In genomic region chr16:71894921-71895678, GRCh38 we compare ENCODE assay signal across 1 cellular context.
TF ChIP-seq lines count a peak whose summit lies in the region.

Gene IST1, plus strand, starts transcription at chr16:71895531. Its CDS starts 20,110 bp downstream, at chr16:71915641.

TF ChIP-seq in HEK293, 187 proteins besides CTCF, POLR2A, EP300 and RAD21 (continued from another document and continues in another):
- TF ChIP-seq ZNF274 (IDR thresholded peaks at IDR 0.05; ENCODE audit: low read length) (no peak), ZNF274 (tag by site-specific recombination; IDR thresholded peaks at IDR 0.05; ENCODE audit: borderline replicate concordance) (no peak), ZNF239 (tag by site-specific recombination; IDR thresholded peaks at IDR 0.05) (no peak), ZBTB21 (tag by site-specific recombination; IDR thresholded peaks at IDR 0.05) (peak; percentile 74), ZNF654 (tag by site-specific recombination; IDR thresholded peaks at IDR 0.05; ENCODE audit: low read depth) (no peak), ZNF223 (tag by site-specific recombination; IDR thresholded peaks at IDR 0.05) (no peak), ZNF777 (tag by site-specific recombination; IDR thresholded peaks at IDR 0.05; ENCODE audit: borderline replicate concordance) (peak; percentile 40; the same call in 1 of the 2 replicates), ZNF362 (tag by site-specific recombination; IDR thresholded peaks at IDR 0.05) (no peak), ZSCAN23 (tag by site-specific recombination; IDR thresholded peaks at IDR 0.05) (0 out of 2 replicates have a peak, but pooled peaks have one; percentile 73), INSM2 (tag by site-specific recombination; IDR thresholded peaks at IDR 0.05) (0 out of 2 replicates have a peak, but pooled peaks have one; percentile 27), ZNF366 (tag by site-specific recombination; conservative IDR thresholded peaks at IDR 0.05) (peak; percentile 67; the same call in 1 of the 2 replicates), ZBTB17 (tag by site-specific recombination; IDR thresholded peaks at IDR 0.05) (peak; percentile 84), ZNF600 (tag by site-specific recombination; IDR thresholded peaks at IDR 0.05) (peak; percentile 90), ZNF394 (tag by site-specific recombination; IDR thresholded peaks at IDR 0.05; ENCODE audit: borderline replicate concordance) (peak; percentile 83), IKZF3 (tag by site-specific recombination; IDR thresholded peaks at IDR 0.05) (peak; percentile 93), ZNF76 (tag by site-specific recombination; IDR thresholded peaks at IDR 0.05; ENCODE audit: borderline replicate concordance, low read depth) (peak; percentile 71; the same call in 1 of the 2 replicates), KLF8 (tag by site-specific recombination; IDR thresholded peaks at IDR 0.05) (peak; percentile 82), ZNF785 (tag by site-specific recombination; IDR thresholded peaks at IDR 0.05) (peak; percentile 72; the same call in 1 of the 2 replicates), ZNF157 (tag by site-specific recombination; IDR thresholded peaks at IDR 0.05) (no peak), ZNF610 (tag by site-specific recombination; IDR thresholded peaks at IDR 0.05; ENCODE audit: borderline replicate concordance) (peak; percentile 81; the same call in 1 of the 2 replicates), ZNF19 (tag by site-specific recombination; IDR thresholded peaks at IDR 0.05; ENCODE audit: low read depth) (0 out of 2 replicates have a peak, but pooled peaks have one; percentile 2), TCF7L2 (IDR thresholded peaks at IDR 0.05; ENCODE audit: borderline replicate concordance, low read depth, low read length) (peak; percentile 97), SETDB1 (IDR thresholded peaks at IDR 0.05; ENCODE audit: insufficient read length, low read length) (no peak), ZNF596 (tag by site-specific recombination; IDR thresholded peaks at IDR 0.05) (peak; percentile 44; the same call in 1 of the 2 replicates), ZNF2 (tag by site-specific recombination; IDR thresholded peaks at IDR 0.05) (0 out of 2 replicates have a peak, but pooled peaks have one; percentile 60), ZNF514 (tag by site-specific recombination; IDR thresholded peaks at IDR 0.05) (no peak), ZNF692 (tag by site-specific recombination; IDR thresholded peaks at IDR 0.05) (peak; percentile 97), ZNF48 (tag by site-specific recombination; IDR thresholded peaks at IDR 0.05) (no peak), KLF1 (tag by site-specific recombination; IDR thresholded peaks at IDR 0.05) (peak; percentile 77; the same call in 1 of the 2 replicates), GLI4 (tag by site-specific recombination; IDR thresholded peaks at IDR 0.05) (no peak), ZNF510 (tag by site-specific recombination; IDR thresholded peaks at IDR 0.05; ENCODE audit: insufficient replicate concordance) (no peak), ZNF548 (tag by site-specific recombination; IDR thresholded peaks at IDR 0.05) (no peak), OSR2 (tag by site-specific recombination; IDR thresholded peaks at IDR 0.05) (0 out of 2 replicates have a peak, but pooled peaks have one; percentile 14), ZBTB8A (tag by site-specific recombination; IDR thresholded peaks at IDR 0.05) (peak; percentile 83), SCRT2 (tag by site-specific recombination; IDR thresholded peaks at IDR 0.05) (peak; percentile 95), ZFP41 (tag by site-specific recombination; IDR thresholded peaks at IDR 0.05; ENCODE audit: borderline replicate concordance) (no peak), ZNF133 (tag by site-specific recombination; IDR thresholded peaks at IDR 0.05) (no peak), REST (tag by site-specific recombination; IDR thresholded peaks at IDR 0.05) (peak; percentile 12; the same call in 1 of the 2 replicates), BCL11A (tag by site-specific recombination; IDR thresholded peaks at IDR 0.05; ENCODE audit: low read depth) (peak; percentile 75; the same call in 1 of the 2 replicates), EGR2 (tag by site-specific recombination; IDR thresholded peaks at IDR 0.05; ENCODE audit: low read depth) (peak; percentile 84), ZNF792 (tag by site-specific recombination; IDR thresholded peaks at IDR 0.05) (peak; percentile 47; the same call in 1 of the 2 replicates), RBAK (tag by site-specific recombination; IDR thresholded peaks at IDR 0.05) (no peak), ZBTB26 (tag by site-specific recombination; optimal IDR thresholded peaks at IDR 0.05) (peak; percentile 85), TRIM28 (IDR thresholded peaks at IDR 0.05; ENCODE audit: borderline replicate concordance, low read length) (no peak), ZNF266 (tag by site-specific recombination; IDR thresholded peaks at IDR 0.05; ENCODE audit: low read depth) (no peak)
- TF ChIP-seq, protein P1, sequence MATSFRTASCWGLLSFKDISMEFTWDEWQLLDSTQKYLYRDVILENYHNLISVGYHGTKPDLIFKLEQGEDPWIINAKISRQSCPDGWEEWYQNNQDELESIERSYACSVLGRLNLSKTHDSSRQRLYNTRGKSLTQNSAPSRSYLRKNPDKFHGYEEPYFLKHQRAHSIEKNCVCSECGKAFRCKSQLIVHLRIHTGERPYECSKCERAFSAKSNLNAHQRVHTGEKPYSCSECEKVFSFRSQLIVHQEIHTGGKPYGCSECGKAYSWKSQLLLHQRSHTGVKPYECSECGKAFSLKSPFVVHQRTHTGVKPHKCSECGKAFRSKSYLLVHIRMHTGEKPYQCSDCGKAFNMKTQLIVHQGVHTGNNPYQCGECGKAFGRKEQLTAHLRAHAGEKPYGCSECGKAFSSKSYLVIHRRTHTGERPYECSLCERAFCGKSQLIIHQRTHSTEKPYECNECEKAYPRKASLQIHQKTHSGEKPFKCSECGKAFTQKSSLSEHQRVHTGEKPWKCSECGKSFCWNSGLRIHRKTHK (tag by site-specific recombination; IDR thresholded peaks at IDR 0.05) = no peak
- TF ChIP-seq, protein P2, sequence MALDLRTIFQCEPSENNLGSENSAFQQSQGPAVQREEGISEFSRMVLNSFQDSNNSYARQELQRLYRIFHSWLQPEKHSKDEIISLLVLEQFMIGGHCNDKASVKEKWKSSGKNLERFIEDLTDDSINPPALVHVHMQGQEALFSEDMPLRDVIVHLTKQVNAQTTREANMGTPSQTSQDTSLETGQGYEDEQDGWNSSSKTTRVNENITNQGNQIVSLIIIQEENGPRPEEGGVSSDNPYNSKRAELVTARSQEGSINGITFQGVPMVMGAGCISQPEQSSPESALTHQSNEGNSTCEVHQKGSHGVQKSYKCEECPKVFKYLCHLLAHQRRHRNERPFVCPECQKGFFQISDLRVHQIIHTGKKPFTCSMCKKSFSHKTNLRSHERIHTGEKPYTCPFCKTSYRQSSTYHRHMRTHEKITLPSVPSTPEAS (tag by site-specific recombination; IDR thresholded peaks at IDR 0.05) = no peak
- TF ChIP-seq, protein P3, sequence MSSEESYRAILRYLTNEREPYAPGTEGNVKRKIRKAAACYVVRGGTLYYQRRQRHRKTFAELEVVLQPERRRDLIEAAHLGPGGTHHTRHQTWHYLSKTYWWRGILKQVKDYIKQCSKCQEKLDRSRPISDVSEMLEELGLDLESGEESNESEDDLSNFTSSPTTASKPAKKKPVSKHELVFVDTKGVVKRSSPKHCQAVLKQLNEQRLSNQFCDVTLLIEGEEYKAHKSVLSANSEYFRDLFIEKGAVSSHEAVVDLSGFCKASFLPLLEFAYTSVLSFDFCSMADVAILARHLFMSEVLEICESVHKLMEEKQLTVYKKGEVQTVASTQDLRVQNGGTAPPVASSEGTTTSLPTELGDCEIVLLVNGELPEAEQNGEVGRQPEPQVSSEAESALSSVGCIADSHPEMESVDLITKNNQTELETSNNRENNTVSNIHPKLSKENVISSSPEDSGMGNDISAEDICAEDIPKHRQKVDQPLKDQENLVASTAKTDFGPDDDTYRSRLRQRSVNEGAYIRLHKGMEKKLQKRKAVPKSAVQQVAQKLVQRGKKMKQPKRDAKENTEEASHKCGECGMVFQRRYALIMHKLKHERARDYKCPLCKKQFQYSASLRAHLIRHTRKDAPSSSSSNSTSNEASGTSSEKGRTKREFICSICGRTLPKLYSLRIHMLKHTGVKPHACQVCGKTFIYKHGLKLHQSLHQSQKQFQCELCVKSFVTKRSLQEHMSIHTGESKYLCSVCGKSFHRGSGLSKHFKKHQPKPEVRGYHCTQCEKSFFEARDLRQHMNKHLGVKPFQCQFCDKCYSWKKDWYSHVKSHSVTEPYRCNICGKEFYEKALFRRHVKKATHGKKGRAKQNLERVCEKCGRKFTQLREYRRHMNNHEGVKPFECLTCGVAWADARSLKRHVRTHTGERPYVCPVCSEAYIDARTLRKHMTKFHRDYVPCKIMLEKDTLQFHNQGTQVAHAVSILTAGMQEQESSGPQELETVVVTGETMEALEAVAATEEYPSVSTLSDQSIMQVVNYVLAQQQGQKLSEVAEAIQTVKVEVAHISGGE (tag by site-specific recombination; conservative IDR thresholded peaks at IDR 0.05; ENCODE audit: low read depth) = peak; percentile 63
- TF ChIP-seq, protein P4, sequence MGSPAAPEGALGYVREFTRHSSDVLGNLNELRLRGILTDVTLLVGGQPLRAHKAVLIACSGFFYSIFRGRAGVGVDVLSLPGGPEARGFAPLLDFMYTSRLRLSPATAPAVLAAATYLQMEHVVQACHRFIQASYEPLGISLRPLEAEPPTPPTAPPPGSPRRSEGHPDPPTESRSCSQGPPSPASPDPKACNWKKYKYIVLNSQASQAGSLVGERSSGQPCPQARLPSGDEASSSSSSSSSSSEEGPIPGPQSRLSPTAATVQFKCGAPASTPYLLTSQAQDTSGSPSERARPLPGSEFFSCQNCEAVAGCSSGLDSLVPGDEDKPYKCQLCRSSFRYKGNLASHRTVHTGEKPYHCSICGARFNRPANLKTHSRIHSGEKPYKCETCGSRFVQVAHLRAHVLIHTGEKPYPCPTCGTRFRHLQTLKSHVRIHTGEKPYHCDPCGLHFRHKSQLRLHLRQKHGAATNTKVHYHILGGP (tag by site-specific recombination; IDR thresholded peaks at IDR 0.05) = 0 out of 2 replicates have a peak, but pooled peaks have one; percentile 11
